Comparison of ENCODE assay signal across 14 cellular contexts in genomic region chr17:50690887-50691549, GRCh38. TPM values are rescaled to one million over a fixed set of nuclear protein-coding genes. Genes with fewer than 3 reads are reported as not detected.
DNase-seq lines count a peak whose midpoint lies in the region; ATAC-seq and TF ChIP-seq lines count a peak whose summit lies in the region.
"Had no signal": no experiment of that assay in that cellular context is flagged by ENCODE, and none has a peak within 500 bp of the region (broad histone marks: within the 10 kb centered on the region; RNA-seq: fewer than 3 reads in every experiment).

No MANE protein-coding gene starts in this region.

- H3K27me3 ChIP-seq in Peyer's patch (no peaks in the 10 kb centered on the region), esophagus squamous epithelium (no peaks in the 10 kb centered on the region), neuron (ENCODE audit: insufficient read depth, low read length) (no peaks in the 10 kb centered on the region), WERI-Rb-1 (ENCODE audit: insufficient read depth, low read depth, severe bottlenecking) (no peaks in the 10 kb centered on the region)

- H3K36me3 ChIP-seq in Peyer's patch (peaks cover 0 to 8% (median 0%) of the 10 kb centered on the region in 3 donors), esophagus squamous epithelium (peaks cover 0 to 42% (median 7%) of the 10 kb centered on the region in 3 donors), neuron (ENCODE audit: insufficient read depth, low read length) (peaks cover 18% of the 10 kb centered on the region), WERI-Rb-1 (peaks cover 34% of the 10 kb centered on the region)

- TF ChIP-seq POLR2A in Peyer's patch (IDR thresholded peaks at IDR 0.05) = no peak
- TF ChIP-seq POLR2A in esophagus squamous epithelium (IDR thresholded peaks at IDR 0.05) = no peak

- TF ChIP-seq CTCF in Peyer's patch (IDR thresholded peaks at IDR 0.05) (no peak), esophagus squamous epithelium (IDR thresholded peaks at IDR 0.05) (no peak), WERI-Rb-1 (IDR thresholded peaks at IDR 0.05; ENCODE audit: low read depth, low read length) (no peak)

- ATAC-seq in GM18861 (IDR thresholded peaks at IDR 0.05; ENCODE audit: unreplicated experiment) (no peak), GM18511 (IDR thresholded peaks at IDR 0.05; ENCODE audit: unreplicated experiment) (no peak)
- ATAC-seq: Right ventricle myocardium inferior had no signal

- H3K4me3 ChIP-seq in Peyer's patch = no peak overlapping the region
- no peak overlapping the region for H3K4me3 ChIP-seq in esophagus squamous epithelium
- H3K4me3 ChIP-seq in neuron (ENCODE audit: low read length) = peak overlapping the region; percentile 33
- no peak overlapping the region for H3K4me3 ChIP-seq in WERI-Rb-1 (ENCODE audit: low read depth, low read length)
- H3K4me3 ChIP-seq: lung had no signal

- H2AFZ ChIP-seq in neuron (ENCODE audit: low read depth, low read length) = peak overlapping the region; percentile 12

- H3K9me3 ChIP-seq in Peyer's patch (no peaks in the 10 kb centered on the region), esophagus squamous epithelium (no peaks in the 10 kb centered on the region), neuron (ENCODE audit: low read length) (no peaks in the 10 kb centered on the region), WERI-Rb-1 (ENCODE audit: severe bottlenecking) (no peaks in the 10 kb centered on the region)

- H3K27ac ChIP-seq in Peyer's patch = peak overlapping the region in 3 of 4 donors; percentile 60 to 85 (median 79)
- peak overlapping the region in 3 of 4 donors; percentile 0 to 21 (median 16) for H3K27ac ChIP-seq in esophagus squamous epithelium
- no peak overlapping the region for H3K27ac ChIP-seq in WERI-Rb-1

- 46% methylated on average over 8 to 9 of the region's 9 CpGs for WGBS in esophagus squamous epithelium, 2 donors

- peaks cover 0 to 78% (median 10%) of the 10 kb centered on the region in 4 donors for H3K4me1 ChIP-seq in Peyer's patch
- H3K4me1 ChIP-seq in esophagus squamous epithelium = peaks cover 23 to 72% (median 39%) of the 10 kb centered on the region in 3 donors
- peaks cover 36% of the 10 kb centered on the region for H3K4me1 ChIP-seq in neuron (ENCODE audit: insufficient read depth, low read length)

- DNase-seq in DMS53 (lab: John Stamatoyannopoulos, UW) (peak; percentile 76), Peyer's patch (no peak), esophagus squamous epithelium (lab: John Stamatoyannopoulos, UW) (no peak), WERI-Rb-1 (no peak), superior temporal gyrus (ENCODE audit: extremely low spot score) (no peak)
- DNase-seq: activated CD4-positive, alpha-beta T cell treated with anti-CD3 and anti-CD28 coated beads, Interleukin-2, amount 50 U/mL, for 4 hours; activated T-cell treated with anti-CD3 and anti-CD28 coated beads, Interleukin-2, amount 50 U/mL, for 48 hours; NCI-H187 treated with DMSO at 0.1 percent for 48 hours had no signal

- intact Hi-C loops in esophagus squamous epithelium (cut with DNase I) = no loop called here

RNA-seq across cellular contexts. Expression of gene ANKRD40, which starts 16.7 kb away (rescaled TPM):
- total RNA-seq in Peyer's patch (10 to 100 TPM; 18.2 to 24.7 (median 21.4) TPM), esophagus squamous epithelium (10 to 100 TPM; 10.7 to 34.9 (median 17.9) TPM)

RNA-seq across cellular contexts. Expression of gene LUC7L3, which starts 28.4 kb away (rescaled TPM):
- total RNA-seq in Peyer's patch = 1,000 to 10,000 TPM in 1 of 4 donors, 100 to 1,000 TPM in 2, 10 to 100 TPM in 1; 77.2 to 1,326 (median 139) TPM
- 10 to 100 TPM; 18.0 to 95.2 (median 31.5) TPM for total RNA-seq in esophagus squamous epithelium

RNA-seq across cellular contexts. Expression of gene ABCC3, which starts 56.3 kb away (rescaled TPM):
- total RNA-seq in Peyer's patch (100 to 1,000 TPM; 190 to 683 (median 305) TPM), esophagus squamous epithelium (10 to 100 TPM; 19.6 to 93.7 (median 34.1) TPM)
- total RNA-seq: T-helper 2 cell treated with Interferon-gamma antibody and Interleukin-4, amounts not matched to agents 100 ng/mL and 5 ng/mL, for 36 hours had no signal
